Comparison of ENCODE assay signal across 12 cellular contexts in the genomic region with DNA sequence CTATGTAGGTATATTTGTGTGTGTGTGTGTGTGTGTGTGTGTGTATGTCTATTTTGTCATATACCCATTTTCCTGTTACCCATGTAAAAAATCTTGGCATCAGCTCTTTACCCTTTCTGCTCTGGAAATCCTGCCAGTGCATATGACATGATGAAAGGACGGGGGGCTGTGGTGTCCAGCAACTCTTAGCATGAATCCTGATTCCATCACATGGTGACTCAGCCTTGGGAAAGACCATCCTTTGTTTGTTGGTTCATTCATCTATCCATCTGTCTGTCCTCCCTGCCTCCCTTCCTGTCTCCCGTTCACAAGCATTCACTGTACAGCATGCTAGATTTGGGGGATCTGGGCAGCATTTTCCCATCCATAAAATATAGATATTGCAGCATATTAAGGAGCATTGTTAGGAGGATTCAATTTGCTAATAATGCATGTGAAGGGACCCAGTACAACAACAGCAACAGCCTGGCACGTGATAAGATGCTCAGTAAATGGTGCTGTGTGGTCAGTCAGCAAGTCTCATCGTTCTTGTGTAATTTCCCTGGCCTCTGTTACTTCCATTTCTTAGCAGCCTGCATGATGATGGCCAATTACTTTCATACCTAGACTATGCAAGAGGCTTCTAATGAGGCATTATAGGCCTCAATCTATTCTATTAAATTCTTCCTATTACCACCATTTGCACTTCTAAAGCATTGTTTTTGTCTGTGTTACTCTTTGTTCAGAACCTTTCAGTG.
DNase-seq lines count a peak whose midpoint lies in the region; ATAC-seq and TF ChIP-seq lines count a peak whose summit lies in the region.
"Had no signal": no experiment of that assay in that cellular context is flagged by ENCODE, and none has a peak within 500 bp of the region (broad histone marks: within the 10 kb centered on the region; RNA-seq: fewer than 3 reads in every experiment).

No MANE protein-coding gene starts in this region.

- H3K27ac ChIP-seq in cingulate gyrus (ENCODE audit: low read depth, low read length) = peak overlapping the region; percentile 43
- H3K27ac ChIP-seq: gastrocnemius medialis had no signal

- H3K9me3 ChIP-seq in skeletal muscle satellite cell (replicated peaks; ENCODE audit: low read length) = no peaks in the 10 kb centered on the region
- H3K9me3 ChIP-seq: gastrocnemius medialis had no signal

- H3K4me3 ChIP-seq in skeletal muscle satellite cell (ENCODE audit: low read length) = peak overlapping the region; percentile 41
- H3K4me3 ChIP-seq: gastrocnemius medialis had no signal

- no peaks in the 10 kb centered on the region for H3K27me3 ChIP-seq in skeletal muscle satellite cell (ENCODE audit: control insufficient read depth, insufficient read depth, low read length)
- H3K27me3 ChIP-seq: gastrocnemius medialis had no signal

- no peaks in the 10 kb centered on the region for H3K9me3 Mint-ChIP-seq in T-helper 2 cell treated with Interferon-gamma antibody and Interleukin-4, amounts not matched to agents 5 μg/mL and 100 μg/mL, for 36 hours
- H3K9me3 Mint-ChIP-seq: natural killer cell treated with Interleukin-12 subunit alpha and Interleukin-12 subunit beta and Interleukin-15 and Interleukin-18, amount 100 ng/mL, for 72 hours had no signal

- ATAC-seq in GM21526 (IDR thresholded peaks at IDR 0.05; ENCODE audit: low FRiP score, unreplicated experiment) = no peak
- ATAC-seq: gastrocnemius medialis, Right ventricle myocardium inferior had no signal

- H3K4me2 ChIP-seq in skeletal muscle satellite cell (ENCODE audit: low read length) = peak overlapping the region; percentile 73

- no peak overlapping the region for H3K4me3 Mint-ChIP-seq in T-helper 2 cell treated with Interferon-gamma antibody and Interleukin-4, amounts not matched to agents 5 μg/mL and 100 μg/mL, for 36 hours
- H3K4me3 Mint-ChIP-seq: natural killer cell treated with Interleukin-12 subunit alpha and Interleukin-12 subunit beta and Interleukin-15 and Interleukin-18, amount 100 ng/mL, for 72 hours had no signal

- H3K27ac Mint-ChIP-seq in T-helper 2 cell treated with Interferon-gamma antibody and Interleukin-4, amounts not matched to agents 5 μg/mL and 100 μg/mL, for 36 hours = peak overlapping the region; percentile 66

- no peak for DNase-seq in T-helper 2 cell treated with Interferon-gamma antibody and Interleukin-4, amounts not matched to agents 5 μg/mL and 100 μg/mL, for 36 hours (ENCODE audit: low spot score)
- DNase-seq in T-helper 2 cell (no peak), dedifferentiated amniotic fluid mesenchymal stem cell (ENCODE audit: extremely low spot score) (no peak), NCI-H446 (lab: John Stamatoyannopoulos, UW) (no peak)
- DNase-seq: gastrocnemius medialis, NCI-H1048 had no signal

- H3K4me1 Mint-ChIP-seq in T-helper 2 cell treated with Interferon-gamma antibody and Interleukin-4, amounts not matched to agents 5 μg/mL and 100 μg/mL, for 36 hours (ENCODE audit: low read depth) = peaks cover 42% of the 10 kb centered on the region

- peaks cover 35% of the 10 kb centered on the region for H3K4me1 ChIP-seq in skeletal muscle satellite cell (ENCODE audit: control insufficient read depth, insufficient read depth, low read length)
- H3K4me1 ChIP-seq: gastrocnemius medialis had no signal

- H3K9ac ChIP-seq in skeletal muscle satellite cell (ENCODE audit: low read depth, low read length) = peak overlapping the region; percentile 29

- peaks cover 20% of the 10 kb centered on the region for H3K36me3 Mint-ChIP-seq in T-helper 2 cell treated with Interferon-gamma antibody and Interleukin-4, amounts not matched to agents 5 μg/mL and 100 μg/mL, for 36 hours (ENCODE audit: low read depth)
- H3K36me3 Mint-ChIP-seq: natural killer cell treated with Interleukin-12 subunit alpha and Interleukin-12 subunit beta and Interleukin-15 and Interleukin-18, amount 100 ng/mL, for 72 hours had no signal

- peaks cover 7% of the 10 kb centered on the region for H3K36me3 ChIP-seq in skeletal muscle satellite cell (ENCODE audit: insufficient read depth, low read length)
- H3K36me3 ChIP-seq: gastrocnemius medialis had no signal

- no peaks in the 10 kb centered on the region for H3K27me3 Mint-ChIP-seq in T-helper 2 cell treated with Interferon-gamma antibody and Interleukin-4, amounts not matched to agents 5 μg/mL and 100 μg/mL, for 36 hours (ENCODE audit: low read depth)
- H3K27me3 Mint-ChIP-seq: natural killer cell treated with Interleukin-12 subunit alpha and Interleukin-12 subunit beta and Interleukin-15 and Interleukin-18, amount 100 ng/mL, for 72 hours had no signal

TF ChIP-seq in PFSK-1, 5 proteins besides CTCF, POLR2A, EP300 and RAD21:
- TF ChIP-seq, protein P1, sequence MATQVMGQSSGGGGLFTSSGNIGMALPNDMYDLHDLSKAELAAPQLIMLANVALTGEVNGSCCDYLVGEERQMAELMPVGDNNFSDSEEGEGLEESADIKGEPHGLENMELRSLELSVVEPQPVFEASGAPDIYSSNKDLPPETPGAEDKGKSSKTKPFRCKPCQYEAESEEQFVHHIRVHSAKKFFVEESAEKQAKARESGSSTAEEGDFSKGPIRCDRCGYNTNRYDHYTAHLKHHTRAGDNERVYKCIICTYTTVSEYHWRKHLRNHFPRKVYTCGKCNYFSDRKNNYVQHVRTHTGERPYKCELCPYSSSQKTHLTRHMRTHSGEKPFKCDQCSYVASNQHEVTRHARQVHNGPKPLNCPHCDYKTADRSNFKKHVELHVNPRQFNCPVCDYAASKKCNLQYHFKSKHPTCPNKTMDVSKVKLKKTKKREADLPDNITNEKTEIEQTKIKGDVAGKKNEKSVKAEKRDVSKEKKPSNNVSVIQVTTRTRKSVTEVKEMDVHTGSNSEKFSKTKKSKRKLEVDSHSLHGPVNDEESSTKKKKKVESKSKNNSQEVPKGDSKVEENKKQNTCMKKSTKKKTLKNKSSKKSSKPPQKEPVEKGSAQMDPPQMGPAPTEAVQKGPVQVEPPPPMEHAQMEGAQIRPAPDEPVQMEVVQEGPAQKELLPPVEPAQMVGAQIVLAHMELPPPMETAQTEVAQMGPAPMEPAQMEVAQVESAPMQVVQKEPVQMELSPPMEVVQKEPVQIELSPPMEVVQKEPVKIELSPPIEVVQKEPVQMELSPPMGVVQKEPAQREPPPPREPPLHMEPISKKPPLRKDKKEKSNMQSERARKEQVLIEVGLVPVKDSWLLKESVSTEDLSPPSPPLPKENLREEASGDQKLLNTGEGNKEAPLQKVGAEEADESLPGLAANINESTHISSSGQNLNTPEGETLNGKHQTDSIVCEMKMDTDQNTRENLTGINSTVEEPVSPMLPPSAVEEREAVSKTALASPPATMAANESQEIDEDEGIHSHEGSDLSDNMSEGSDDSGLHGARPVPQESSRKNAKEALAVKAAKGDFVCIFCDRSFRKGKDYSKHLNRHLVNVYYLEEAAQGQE (IDR thresholded peaks at IDR 0.05; ENCODE audit: insufficient read depth in 1 of 2, low read depth in 2 of 2, low read length in 2 of 2) = no peak
- TF ChIP-seq SIN3A (IDR thresholded peaks at IDR 0.05; ENCODE audit: borderline replicate concordance, insufficient read depth, low read length) (0 out of 2 replicates have a peak, but pooled peaks have one; percentile 76), FOXP2 (optimal IDR thresholded peaks at IDR 0.05; ENCODE audit: borderline replicate concordance, extremely low read depth, extremely low read length, insufficient read depth) (peak; percentile 18), POLR2AphosphoS5 (IDR thresholded peaks at IDR 0.05; ENCODE audit: low read depth, low read length) (peak; percentile 27; the same call in 1 of the 2 replicates), TAF1 (IDR thresholded peaks at IDR 0.05; ENCODE audit: borderline replicate concordance, insufficient read depth, low read length) (peak; percentile 27; the same call in 1 of the 2 replicates)
TF ChIP-seq in PFSK-1: peak in this region for 4.
